Comparison of ENCODE assay signal across 1 cellular context in the genomic region with DNA sequence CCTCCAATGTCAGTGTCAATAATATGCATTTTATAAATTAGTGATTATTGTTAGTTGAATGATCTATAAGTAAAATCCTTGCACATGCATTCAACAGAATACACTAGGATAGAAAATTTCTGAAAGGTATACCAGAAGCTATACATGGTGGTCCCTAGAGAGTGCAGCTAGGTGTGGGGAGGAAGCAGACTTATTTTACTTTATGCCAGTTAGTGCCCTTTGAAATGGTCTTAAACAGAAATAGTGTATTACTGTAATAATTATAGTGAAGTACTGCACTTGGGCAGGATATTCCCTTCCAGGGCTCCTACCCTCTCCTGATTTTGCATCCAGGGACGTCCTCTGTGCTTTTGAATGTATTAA.
TF ChIP-seq lines count a peak whose summit lies in the region.

No MANE protein-coding gene starts in this region.

TF ChIP-seq in HepG2, 621 proteins besides CTCF, POLR2A, EP300 and RAD21:
- no peak for TF ChIP-seq TRIM24 (CRISPR knock-in tag; IDR thresholded peaks at IDR 0.05)
- TF ChIP-seq NRL (CRISPR knock-in tag; IDR thresholded peaks at IDR 0.05; ENCODE audit: borderline replicate concordance) = no peak
- TF ChIP-seq ZNF570 (CRISPR knock-in tag; IDR thresholded peaks at IDR 0.05; ENCODE audit: borderline replicate concordance) = no peak
- TF ChIP-seq, protein P1, sequence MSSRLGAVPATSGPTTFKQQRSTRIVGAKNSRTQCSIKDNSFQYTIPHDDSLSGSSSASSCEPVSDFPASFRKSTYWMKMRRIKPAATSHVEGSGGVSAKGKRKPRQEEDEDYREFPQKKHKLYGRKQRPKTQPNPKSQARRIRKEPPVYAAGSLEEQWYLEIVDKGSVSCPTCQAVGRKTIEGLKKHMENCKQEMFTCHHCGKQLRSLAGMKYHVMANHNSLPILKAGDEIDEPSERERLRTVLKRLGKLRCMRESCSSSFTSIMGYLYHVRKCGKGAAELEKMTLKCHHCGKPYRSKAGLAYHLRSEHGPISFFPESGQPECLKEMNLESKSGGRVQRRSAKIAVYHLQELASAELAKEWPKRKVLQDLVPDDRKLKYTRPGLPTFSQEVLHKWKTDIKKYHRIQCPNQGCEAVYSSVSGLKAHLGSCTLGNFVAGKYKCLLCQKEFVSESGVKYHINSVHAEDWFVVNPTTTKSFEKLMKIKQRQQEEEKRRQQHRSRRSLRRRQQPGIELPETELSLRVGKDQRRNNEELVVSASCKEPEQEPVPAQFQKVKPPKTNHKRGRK (CRISPR knock-in tag; IDR thresholded peaks at IDR 0.05) = no peak
- no peak for TF ChIP-seq SRF (IDR thresholded peaks at IDR 0.05; ENCODE audit: low read depth, low read length)
- no peak for TF ChIP-seq MBNL3 (CRISPR knock-in tag; conservative IDR thresholded peaks at IDR 0.05)
- TF ChIP-seq CENPX (CRISPR knock-in tag; IDR thresholded peaks at IDR 0.05) = no peak
- TF ChIP-seq, protein P2, sequence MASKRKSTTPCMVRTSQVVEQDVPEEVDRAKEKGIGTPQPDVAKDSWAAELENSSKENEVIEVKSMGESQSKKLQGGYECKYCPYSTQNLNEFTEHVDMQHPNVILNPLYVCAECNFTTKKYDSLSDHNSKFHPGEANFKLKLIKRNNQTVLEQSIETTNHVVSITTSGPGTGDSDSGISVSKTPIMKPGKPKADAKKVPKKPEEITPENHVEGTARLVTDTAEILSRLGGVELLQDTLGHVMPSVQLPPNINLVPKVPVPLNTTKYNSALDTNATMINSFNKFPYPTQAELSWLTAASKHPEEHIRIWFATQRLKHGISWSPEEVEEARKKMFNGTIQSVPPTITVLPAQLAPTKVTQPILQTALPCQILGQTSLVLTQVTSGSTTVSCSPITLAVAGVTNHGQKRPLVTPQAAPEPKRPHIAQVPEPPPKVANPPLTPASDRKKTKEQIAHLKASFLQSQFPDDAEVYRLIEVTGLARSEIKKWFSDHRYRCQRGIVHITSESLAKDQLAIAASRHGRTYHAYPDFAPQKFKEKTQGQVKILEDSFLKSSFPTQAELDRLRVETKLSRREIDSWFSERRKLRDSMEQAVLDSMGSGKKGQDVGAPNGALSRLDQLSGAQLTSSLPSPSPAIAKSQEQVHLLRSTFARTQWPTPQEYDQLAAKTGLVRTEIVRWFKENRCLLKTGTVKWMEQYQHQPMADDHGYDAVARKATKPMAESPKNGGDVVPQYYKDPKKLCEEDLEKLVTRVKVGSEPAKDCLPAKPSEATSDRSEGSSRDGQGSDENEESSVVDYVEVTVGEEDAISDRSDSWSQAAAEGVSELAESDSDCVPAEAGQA (IDR thresholded peaks at IDR 0.05; ENCODE audit: low read depth) = no peak
- TF ChIP-seq, protein P2 (CRISPR knock-in tag; IDR thresholded peaks at IDR 0.05; ENCODE audit: borderline replicate concordance) = no peak
- no peak for TF ChIP-seq NR2F2 (IDR thresholded peaks at IDR 0.05; ENCODE audit: borderline replicate concordance, low read depth)
- no peak for TF ChIP-seq DNMT1 (CRISPR knock-in tag; IDR thresholded peaks at IDR 0.05)
- TF ChIP-seq, protein P3, sequence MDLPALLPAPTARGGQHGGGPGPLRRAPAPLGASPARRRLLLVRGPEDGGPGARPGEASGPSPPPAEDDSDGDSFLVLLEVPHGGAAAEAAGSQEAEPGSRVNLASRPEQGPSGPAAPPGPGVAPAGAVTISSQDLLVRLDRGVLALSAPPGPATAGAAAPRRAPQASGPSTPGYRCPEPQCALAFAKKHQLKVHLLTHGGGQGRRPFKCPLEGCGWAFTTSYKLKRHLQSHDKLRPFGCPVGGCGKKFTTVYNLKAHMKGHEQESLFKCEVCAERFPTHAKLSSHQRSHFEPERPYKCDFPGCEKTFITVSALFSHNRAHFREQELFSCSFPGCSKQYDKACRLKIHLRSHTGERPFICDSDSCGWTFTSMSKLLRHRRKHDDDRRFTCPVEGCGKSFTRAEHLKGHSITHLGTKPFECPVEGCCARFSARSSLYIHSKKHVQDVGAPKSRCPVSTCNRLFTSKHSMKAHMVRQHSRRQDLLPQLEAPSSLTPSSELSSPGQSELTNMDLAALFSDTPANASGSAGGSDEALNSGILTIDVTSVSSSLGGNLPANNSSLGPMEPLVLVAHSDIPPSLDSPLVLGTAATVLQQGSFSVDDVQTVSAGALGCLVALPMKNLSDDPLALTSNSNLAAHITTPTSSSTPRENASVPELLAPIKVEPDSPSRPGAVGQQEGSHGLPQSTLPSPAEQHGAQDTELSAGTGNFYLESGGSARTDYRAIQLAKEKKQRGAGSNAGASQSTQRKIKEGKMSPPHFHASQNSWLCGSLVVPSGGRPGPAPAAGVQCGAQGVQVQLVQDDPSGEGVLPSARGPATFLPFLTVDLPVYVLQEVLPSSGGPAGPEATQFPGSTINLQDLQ (CRISPR knock-in tag; IDR thresholded peaks at IDR 0.05) = no peak
- TF ChIP-seq, protein P4, sequence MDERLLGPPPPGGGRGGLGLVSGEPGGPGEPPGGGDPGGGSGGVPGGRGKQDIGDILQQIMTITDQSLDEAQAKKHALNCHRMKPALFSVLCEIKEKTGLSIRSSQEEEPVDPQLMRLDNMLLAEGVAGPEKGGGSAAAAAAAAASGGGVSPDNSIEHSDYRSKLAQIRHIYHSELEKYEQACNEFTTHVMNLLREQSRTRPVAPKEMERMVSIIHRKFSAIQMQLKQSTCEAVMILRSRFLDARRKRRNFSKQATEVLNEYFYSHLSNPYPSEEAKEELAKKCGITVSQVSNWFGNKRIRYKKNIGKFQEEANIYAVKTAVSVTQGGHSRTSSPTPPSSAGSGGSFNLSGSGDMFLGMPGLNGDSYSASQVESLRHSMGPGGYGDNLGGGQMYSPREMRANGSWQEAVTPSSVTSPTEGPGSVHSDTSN (CRISPR knock-in tag; IDR thresholded peaks at IDR 0.05) = no peak
- TF ChIP-seq NFE2L2 (IDR thresholded peaks at IDR 0.05; ENCODE audit: low read length) = no peak
- no peak for TF ChIP-seq YEATS4 (CRISPR knock-in tag; IDR thresholded peaks at IDR 0.05; ENCODE audit: borderline replicate concordance)
- TF ChIP-seq ELF1 (CRISPR knock-in tag; IDR thresholded peaks at IDR 0.05) = no peak
- no peak for TF ChIP-seq ESRRA (CRISPR knock-in tag; IDR thresholded peaks at IDR 0.05; ENCODE audit: low read depth)
